In the genomic region with DNA sequence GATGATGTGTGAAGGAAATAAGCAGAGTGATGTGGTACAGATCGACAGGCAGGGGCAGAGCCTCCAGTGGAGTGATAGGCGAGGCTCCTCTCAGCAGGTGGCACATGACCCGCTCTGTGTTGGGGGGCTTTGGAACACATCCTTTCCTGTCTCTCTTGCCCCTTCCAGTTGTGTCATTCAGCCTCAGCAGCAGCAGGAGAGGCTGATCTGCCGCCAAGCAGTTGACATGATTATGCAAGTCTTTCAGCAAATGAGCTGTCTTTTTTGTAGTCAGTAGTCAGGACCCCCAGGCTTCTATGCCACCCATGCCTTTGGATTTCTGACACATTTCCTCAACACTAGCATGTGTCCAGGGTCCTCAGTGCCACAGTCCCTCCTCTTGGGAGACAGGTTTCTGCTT, we compare ENCODE assay signal across 37 cellular contexts.
"Had no signal": no experiment of that assay in that cellular context is flagged by ENCODE, and none has a peak within 500 bp of the region (broad histone marks: within the 10 kb centered on the region; RNA-seq: fewer than 3 reads in every experiment).

No MANE protein-coding gene starts in this region.

- H3K27ac Mint-ChIP-seq: activated B cell treated with CpG ODN at 0.5 μM for 24 hours; activated CD4-positive, alpha-beta memory T cell treated with anti-CD3 and anti-CD28 coated beads for 36 hours; activated CD4-positive, alpha-beta T cell treated with anti-CD3 and anti-CD28 coated beads, Interleukin-2, amount 10 ng/mL, durations not matched to agents 24 days and 14 days; activated CD8-positive, alpha-beta T cell treated with anti-CD3 and anti-CD28 coated beads for 36 hours; activated naive CD4-positive, alpha-beta T cell treated with anti-CD3 and anti-CD28 coated beads for 36 hours; activated naive CD4-positive, alpha-beta T cell treated with anti-CD3 and anti-CD28 coated beads, Interleukin-2, amount 50 U/mL, for 72 hours; activated naive CD8-positive, alpha-beta T cell treated with anti-CD3 and anti-CD28 coated beads, Interleukin-2, amount 10 ng/mL, durations not matched to agents 7 days and 5 days; activated naive CD8-positive, alpha-beta T cell treated with anti-CD3 and anti-CD28 coated beads, Interleukin-2, amount 50 U/mL, for 24 hours; activated T-cell treated with anti-CD3 and anti-CD28 coated beads, Interleukin-2, amount 50 U/mL, for 72 hours; activated T-helper 1 cell treated with anti-CD3 and anti-CD28 coated beads, Interleukin-12 subunit alpha, Interleukin-12 subunit beta, Interleukin-2, Interleukin-4 antibody, amounts not matched to agents 30 ng/mL and 10 ng/mL and 1 ng/mL, durations not matched to agents 14 hours and 24 hours and 36 hours; activated T-helper 17 cell treated with anti-CD3 and anti-CD28 coated beads, Interleukin-2, amount 50 U/mL, for 72 hours; brain; T-helper 1 cell treated with Interleukin-12 subunit alpha and Interleukin-12 subunit beta and Interleukin-4 antibody, amounts not matched to agents 30 μg/mL and 1 μg/mL, for 36 hours; T-helper 2 cell treated with Interferon-gamma antibody and Interleukin-4, amounts not matched to agents 5 μg/mL and 100 μg/mL, for 36 hours had no signal

- H3K27ac ChIP-seq: ascending aorta, cardiac muscle cell, VCaP had no signal

- H3K27me3 Mint-ChIP-seq: activated CD4-positive, alpha-beta T cell treated with anti-CD3 and anti-CD28 coated beads, Interleukin-2, amount 10 ng/mL, durations not matched to agents 24 days and 14 days had no signal

- H3K4me3 ChIP-seq: ascending aorta, cardiac muscle cell had no signal

- DNase-seq: activated B cell treated with CpG ODN at 0.5 μM for 24 hours; activated CD4-positive, alpha-beta memory T cell treated with anti-CD3 and anti-CD28 coated beads for 36 hours; activated CD4-positive, alpha-beta T cell treated with anti-CD3 and anti-CD28 coated beads for 4 hours; activated CD4-positive, alpha-beta T cell treated with anti-CD3 and anti-CD28 coated beads, Interleukin-2, amount 10 ng/mL, durations not matched to agents 24 days and 14 days; activated CD4-positive, alpha-beta T cell treated with anti-CD3 and anti-CD28 coated beads, Interleukin-2, amount 50 U/mL, for 1 hour; activated CD4-positive, alpha-beta T cell treated with anti-CD3 and anti-CD28 coated beads, Interleukin-2, amount 50 U/mL, for 4 hours; activated CD4-positive, CD25-positive, alpha-beta regulatory T cell treated with anti-CD3 and anti-CD28 coated beads, Interleukin-2, amount 50 U/mL, for 72 hours; activated CD8-positive, alpha-beta memory T cell treated with anti-CD3 and anti-CD28 coated beads, Interleukin-2, amount 50 U/mL, for 4 hours; activated CD8-positive, alpha-beta T cell treated with anti-CD3 and anti-CD28 coated beads for 36 hours; activated effector memory CD4-positive, alpha-beta T cell treated with anti-CD3 and anti-CD28 coated beads, Interleukin-2, amount 50 U/mL, for 16 hours; activated gamma-delta T cell treated with Interleukin-2 at 50 U/mL for 16 hours; activated naive CD4-positive, alpha-beta T cell; activated naive CD4-positive, alpha-beta T cell treated with anti-CD3 and anti-CD28 coated beads for 36 hours; activated naive CD4-positive, alpha-beta T cell treated with anti-CD3 and anti-CD28 coated beads, Interleukin-2, amount 50 U/mL, for 16 hours; activated naive CD8-positive, alpha-beta T cell treated with anti-CD3 and anti-CD28 coated beads, Interleukin-2, amount 10 ng/mL, durations not matched to agents 7 days and 5 days; activated naive CD8-positive, alpha-beta T cell treated with anti-CD3 and anti-CD28 coated beads, Interleukin-2, amount 50 U/mL, for 24 hours; activated T-cell treated with anti-CD3 and anti-CD28 coated beads for 4 hours; activated T-cell treated with anti-CD3 and anti-CD28 coated beads, Interleukin-2, amount 50 U/mL, for 1 hour; activated T-cell treated with anti-CD3 and anti-CD28 coated beads, Interleukin-2, amount 50 U/mL, for 4 hours; activated T-cell treated with anti-CD3 and anti-CD28 coated beads, Interleukin-2, amount 50 U/mL, for 72 hours; amygdala; anterior cingulate cortex; caudate nucleus; cerebellar nuclear complex; T-helper 1 cell; T-helper 2 cell; T-helper 9 cell had no signal

- H3K4me3 Mint-ChIP-seq: activated B cell treated with CpG ODN at 0.5 μM for 24 hours; activated CD4-positive, alpha-beta memory T cell treated with anti-CD3 and anti-CD28 coated beads for 36 hours; activated CD4-positive, alpha-beta T cell treated with anti-CD3 and anti-CD28 coated beads, Interleukin-2, amount 10 ng/mL, durations not matched to agents 24 days and 14 days; activated CD8-positive, alpha-beta T cell treated with anti-CD3 and anti-CD28 coated beads for 36 hours; activated naive CD4-positive, alpha-beta T cell treated with anti-CD3 and anti-CD28 coated beads for 36 hours; activated naive CD8-positive, alpha-beta T cell treated with anti-CD3 and anti-CD28 coated beads, Interleukin-2, amount 10 ng/mL, durations not matched to agents 7 days and 5 days; activated naive CD8-positive, alpha-beta T cell treated with anti-CD3 and anti-CD28 coated beads, Interleukin-2, amount 50 U/mL, for 24 hours; activated T-cell treated with anti-CD3 and anti-CD28 coated beads, Interleukin-2, amount 50 U/mL, for 4 hours; activated T-cell treated with anti-CD3 and anti-CD28 coated beads, Interleukin-2, amount 50 U/mL, for 72 hours; activated T-helper 1 cell treated with anti-CD3 and anti-CD28 coated beads, Interleukin-12 subunit alpha, Interleukin-12 subunit beta, Interleukin-2, Interleukin-4 antibody, amounts not matched to agents 30 ng/mL and 10 ng/mL and 1 ng/mL, durations not matched to agents 14 hours and 24 hours and 36 hours; activated T-helper 17 cell treated with anti-CD3 and anti-CD28 coated beads, Interleukin-2, amount 50 U/mL, for 72 hours; brain; central memory CD8-positive, alpha-beta T cell; T-helper 1 cell treated with Interleukin-12 subunit alpha and Interleukin-12 subunit beta and Interleukin-4 antibody, amounts not matched to agents 30 μg/mL and 1 μg/mL, for 36 hours; T-helper 2 cell treated with Interferon-gamma antibody and Interleukin-4, amounts not matched to agents 5 μg/mL and 100 μg/mL, for 36 hours had no signal

- H3K4me1 ChIP-seq: ascending aorta had no signal

- H3K36me3 ChIP-seq: ascending aorta, cardiac muscle cell had no signal

- H3K36me3 Mint-ChIP-seq: activated CD4-positive, alpha-beta memory T cell treated with anti-CD3 and anti-CD28 coated beads for 36 hours; activated naive CD8-positive, alpha-beta T cell treated with anti-CD3 and anti-CD28 coated beads, Interleukin-2, amount 10 ng/mL, durations not matched to agents 7 days and 5 days; brain had no signal

- H3K27me3 ChIP-seq: ascending aorta, cardiac muscle cell had no signal

- H3K4me1 Mint-ChIP-seq: activated B cell treated with CpG ODN at 0.5 μM for 24 hours; activated CD4-positive, alpha-beta T cell treated with anti-CD3 and anti-CD28 coated beads, Interleukin-2, amount 10 ng/mL, durations not matched to agents 24 days and 14 days; activated naive CD8-positive, alpha-beta T cell treated with anti-CD3 and anti-CD28 coated beads, Interleukin-2, amount 10 ng/mL, durations not matched to agents 7 days and 5 days; activated naive CD8-positive, alpha-beta T cell treated with anti-CD3 and anti-CD28 coated beads, Interleukin-2, amount 50 U/mL, for 24 hours; activated T-helper 17 cell treated with anti-CD3 and anti-CD28 coated beads, Interleukin-2, amount 50 U/mL, for 72 hours; central memory CD8-positive, alpha-beta T cell had no signal

- ATAC-seq: activated CD8-positive, alpha-beta T cell treated with anti-CD3 and anti-CD28 coated beads for 36 hours; activated naive CD4-positive, alpha-beta T cell treated with anti-CD3 and anti-CD28 coated beads, Interleukin-2, amount 50 U/mL, for 72 hours; activated naive CD8-positive, alpha-beta T cell treated with anti-CD3 and anti-CD28 coated beads, Interleukin-2, amount 50 U/mL, for 24 hours; activated T-cell treated with anti-CD3 and anti-CD28 coated beads, Interleukin-2, amount 50 U/mL, for 4 hours; activated T-cell treated with anti-CD3 and anti-CD28 coated beads, Interleukin-2, amount 50 U/mL, for 72 hours; activated T-helper 17 cell treated with anti-CD3 and anti-CD28 coated beads, Interleukin-2, amount 50 U/mL, for 72 hours had no signal
